In the genomic region with DNA sequence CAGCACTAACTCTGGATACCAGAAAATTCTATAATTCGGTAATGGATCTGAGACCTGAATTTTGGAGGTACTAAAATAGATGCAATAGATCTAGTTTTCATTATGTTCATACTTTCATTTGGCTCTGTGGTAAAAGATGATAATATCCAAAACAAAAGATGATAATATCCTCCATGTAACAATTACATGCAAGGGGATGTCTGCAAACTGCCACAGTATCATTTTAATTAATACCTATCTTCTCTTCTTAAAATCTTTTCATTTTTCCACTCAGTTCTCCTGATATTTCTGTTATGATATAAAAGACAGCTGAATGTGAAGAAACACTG, we compare ENCODE assay signal across 8 cellular contexts. TPM values are rescaled to one million over a fixed set of nuclear protein-coding genes. Genes with fewer than 3 reads are reported as not detected.
DNase-seq lines count a peak whose midpoint lies in the region; ATAC-seq and TF ChIP-seq lines count a peak whose summit lies in the region.

No MANE protein-coding gene starts in this region.

- POLR2A ChIA-PET in SK-N-SH (lab: Yijun Ruan, JAX), result interaction anchor here (1.1 kb wide), 1 partner anchor 12 kb away, joined by 3 read pairs; no protein-coding TSS in a partner anchor

- peak overlapping the region; percentile 81 to 94 for H3K27ac ChIP-seq in SK-N-SH (ENCODE audit: low read depth in 2 of 2, low read length in 1 of 2)
- peak overlapping the region; percentile 81 to 94 (median 93) for H3K27ac ChIP-seq in esophagus squamous epithelium
- H3K27ac ChIP-seq in sigmoid colon, result peak overlapping the region; percentile 88 to 92 (median 90)

- peaks cover 6% of the 10 kb centered on the region for H3F3A ChIP-seq in SK-N-SH (replicated peaks; ENCODE audit: insufficient read depth)

- intact Hi-C loops in esophagus squamous epithelium (cut with DNase I), result no loop called here
- intact Hi-C loops in sigmoid colon (cut with DNase I), result no loop called here

- H3K4me3 ChIP-seq in GM12864 (ENCODE audit: low read depth, low read length), result peak overlapping the region; percentile 71; the same call in 1 of the 2 replicates
- peak overlapping the region; percentile 49 to 57 for H3K4me3 ChIP-seq in SK-N-SH (ENCODE audit: low read depth in 2 of 2, low read length in 1 of 2)
- H3K4me3 ChIP-seq in esophagus squamous epithelium, result peak overlapping the region; percentile 30 to 69 (median 50)
- H3K4me3 ChIP-seq in sigmoid colon, result peak overlapping the region; percentile 34 to 53 (median 46)

- H3K79me2 ChIP-seq in SK-N-SH (ENCODE audit: insufficient read depth), result no peaks in the 10 kb centered on the region

- H3K4me1 ChIP-seq in SK-N-SH (ENCODE audit: control insufficient read depth in 1 of 2, insufficient read depth in 2 of 2, low read depth in 1 of 2, low read length in 1 of 2) (peaks cover 15 to 20% of the 10 kb centered on the region in 2 experiments), esophagus squamous epithelium (peaks cover 8 to 32% (median 9%) of the 10 kb centered on the region in 3 donors), sigmoid colon (peaks cover 0 to 30% (median 16%) of the 10 kb centered on the region in 4 donors)

- H3K9ac ChIP-seq in SK-N-SH, result peak overlapping the region; percentile 67; the same call in 1 of the 2 replicates

- no peaks in the 10 kb centered on the region for H3K9me2 ChIP-seq in SK-N-SH

- no peak for TF ChIP-seq EP300 in SK-N-SH (IDR thresholded peaks at IDR 0.05; ENCODE audit: borderline replicate concordance in 1 of 2, low read depth in 1 of 2, low read length in 1 of 2)
- TF ChIP-seq EP300 in sigmoid colon (IDR thresholded peaks at IDR 0.05), result no peak

- ATAC-seq in HG02571 (IDR thresholded peaks at IDR 0.05; ENCODE audit: unreplicated experiment), result no peak

- no peak for TF ChIP-seq RAD21 in SK-N-SH (IDR thresholded peaks at IDR 0.05; ENCODE audit: low read length)

- 93% methylated on average over 1 of the region's 1 CpG for WGBS in SK-N-SH (ENCODE audit: low lambda C conversion rate)
- WGBS in esophagus squamous epithelium, 2 donors, result 49 to 61% methylated on average over 1 of the region's 1 CpG
- WGBS in sigmoid colon, 2 donors, result 80 to 85% methylated on average over 1 of the region's 1 CpG

- H3K4me2 ChIP-seq in SK-N-SH, result peak overlapping the region; percentile 54

- H4K20me1 ChIP-seq in SK-N-SH (ENCODE audit: insufficient read depth), result no peaks in the 10 kb centered on the region

- no peak for TF ChIP-seq CTCF in GM12864 (IDR thresholded peaks at IDR 0.05; ENCODE audit: low read depth, low read length, missing control alignments)
- TF ChIP-seq CTCF in SK-N-SH (IDR thresholded peaks at IDR 0.05), result no peak
- no peak for TF ChIP-seq CTCF in esophagus squamous epithelium (IDR thresholded peaks at IDR 0.05)
- TF ChIP-seq CTCF in sigmoid colon (IDR thresholded peaks at IDR 0.05), result no peak

- peaks cover 7 to 8% of the 10 kb centered on the region in 2 experiments for H3K36me3 ChIP-seq in SK-N-SH (replicated peaks in 1 of 2; ENCODE audit: control insufficient read depth in 1 of 2, insufficient read depth in 2 of 2, low read length in 1 of 2)
- H3K36me3 ChIP-seq in esophagus squamous epithelium, result peaks cover 0 to 21% (median 6%) of the 10 kb centered on the region in 3 donors
- H3K36me3 ChIP-seq in sigmoid colon, result peaks cover 0 to 16% (median 10%) of the 10 kb centered on the region in 4 donors

- H3K27me3 ChIP-seq in SK-N-SH (ENCODE audit: insufficient read depth), result no peaks in the 10 kb centered on the region
- H3K27me3 ChIP-seq in esophagus squamous epithelium, result no peaks in the 10 kb centered on the region
- H3K27me3 ChIP-seq in sigmoid colon, result no peaks in the 10 kb centered on the region

- TF ChIP-seq POLR2A in esophagus squamous epithelium (IDR thresholded peaks at IDR 0.05), result no peak
- TF ChIP-seq POLR2A in sigmoid colon (IDR thresholded peaks at IDR 0.05), result no peak

- DNase-seq in GM12864 (ENCODE audit: low read depth) (no peak), SK-N-SH (no peak), esophagus squamous epithelium (lab: John Stamatoyannopoulos, UW) (no peak), sigmoid colon (no peak), NCI-H128 (lab: John Stamatoyannopoulos, UW; ENCODE audit: unreplicated experiment) (no peak), DMS53 treated with DMSO at 0.1 percent for 48 hours (lab: John Stamatoyannopoulos, UW; ENCODE audit: unreplicated experiment) (no peak), cerebellar cortex (ENCODE audit: low spot score) (no peak)

- CTCF ChIA-PET in SK-N-SH (lab: Yijun Ruan, JAX), result interaction anchor here (2.1 kb wide), 1 partner anchor 132 kb away, joined by 7 read pairs; no protein-coding TSS in a partner anchor

- H3K9me3 ChIP-seq in SK-N-SH (no peaks in the 10 kb centered on the region), esophagus squamous epithelium (no peaks in the 10 kb centered on the region), sigmoid colon (no peaks in the 10 kb centered on the region)

- H2AFZ ChIP-seq in SK-N-SH (ENCODE audit: low read depth), result peak overlapping the region; percentile 87

TF ChIP-seq in SK-N-SH, 30 proteins besides CTCF, POLR2A, EP300 and RAD21 (continues in another document):
- TF ChIP-seq, protein P1, sequence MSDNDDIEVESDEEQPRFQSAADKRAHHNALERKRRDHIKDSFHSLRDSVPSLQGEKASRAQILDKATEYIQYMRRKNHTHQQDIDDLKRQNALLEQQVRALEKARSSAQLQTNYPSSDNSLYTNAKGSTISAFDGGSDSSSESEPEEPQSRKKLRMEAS (IDR thresholded peaks at IDR 0.05; ENCODE audit: low read depth), result no peak
- no peak for TF ChIP-seq GATA2 (CRISPR knock-in tag; IDR thresholded peaks at IDR 0.05)
- no peak for TF ChIP-seq FOXJ3 (CRISPR knock-in tag; IDR thresholded peaks at IDR 0.05)
- no peak for TF ChIP-seq MEF2A (IDR thresholded peaks at IDR 0.05; ENCODE audit: borderline replicate concordance, low read depth)
- no peak for TF ChIP-seq SMC3 (IDR thresholded peaks at IDR 0.05; ENCODE audit: low read depth, low read length)
- TF ChIP-seq YY1 (IDR thresholded peaks at IDR 0.05; ENCODE audit: low read depth), result no peak
- no peak for TF ChIP-seq RCOR1 (IDR thresholded peaks at IDR 0.05; ENCODE audit: low read length)
- TF ChIP-seq, protein P2, sequence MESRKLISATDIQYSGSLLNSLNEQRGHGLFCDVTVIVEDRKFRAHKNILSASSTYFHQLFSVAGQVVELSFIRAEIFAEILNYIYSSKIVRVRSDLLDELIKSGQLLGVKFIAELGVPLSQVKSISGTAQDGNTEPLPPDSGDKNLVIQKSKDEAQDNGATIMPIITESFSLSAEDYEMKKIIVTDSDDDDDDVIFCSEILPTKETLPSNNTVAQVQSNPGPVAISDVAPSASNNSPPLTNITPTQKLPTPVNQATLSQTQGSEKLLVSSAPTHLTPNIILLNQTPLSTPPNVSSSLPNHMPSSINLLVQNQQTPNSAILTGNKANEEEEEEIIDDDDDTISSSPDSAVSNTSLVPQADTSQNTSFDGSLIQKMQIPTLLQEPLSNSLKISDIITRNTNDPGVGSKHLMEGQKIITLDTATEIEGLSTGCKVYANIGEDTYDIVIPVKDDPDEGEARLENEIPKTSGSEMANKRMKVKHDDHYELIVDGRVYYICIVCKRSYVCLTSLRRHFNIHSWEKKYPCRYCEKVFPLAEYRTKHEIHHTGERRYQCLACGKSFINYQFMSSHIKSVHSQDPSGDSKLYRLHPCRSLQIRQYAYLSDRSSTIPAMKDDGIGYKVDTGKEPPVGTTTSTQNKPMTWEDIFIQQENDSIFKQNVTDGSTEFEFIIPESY (IDR thresholded peaks at IDR 0.05; ENCODE audit: borderline replicate concordance, low read depth), result no peak
- TF ChIP-seq, protein P3, sequence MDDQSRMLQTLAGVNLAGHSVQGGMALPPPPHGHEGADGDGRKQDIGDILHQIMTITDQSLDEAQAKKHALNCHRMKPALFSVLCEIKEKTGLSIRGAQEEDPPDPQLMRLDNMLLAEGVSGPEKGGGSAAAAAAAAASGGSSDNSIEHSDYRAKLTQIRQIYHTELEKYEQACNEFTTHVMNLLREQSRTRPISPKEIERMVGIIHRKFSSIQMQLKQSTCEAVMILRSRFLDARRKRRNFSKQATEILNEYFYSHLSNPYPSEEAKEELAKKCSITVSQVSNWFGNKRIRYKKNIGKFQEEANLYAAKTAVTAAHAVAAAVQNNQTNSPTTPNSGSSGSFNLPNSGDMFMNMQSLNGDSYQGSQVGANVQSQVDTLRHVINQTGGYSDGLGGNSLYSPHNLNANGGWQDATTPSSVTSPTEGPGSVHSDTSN (IDR thresholded peaks at IDR 0.05), result no peak
- TF ChIP-seq TEAD4 (IDR thresholded peaks at IDR 0.05; ENCODE audit: borderline replicate concordance, insufficient read depth), result no peak
- TF ChIP-seq TCF12 (IDR thresholded peaks at IDR 0.05), result no peak
- no peak for TF ChIP-seq FOXM1 (IDR thresholded peaks at IDR 0.05; ENCODE audit: low read depth)
- TF ChIP-seq GABPA (IDR thresholded peaks at IDR 0.05; ENCODE audit: low read depth), result no peak

RNA-seq across cellular contexts. Expression of a gene that starts 15.6 kb away (rescaled TPM):
- 21.2 and 28.6 TPM in 2 replicates for polyA plus RNA-seq in SK-N-SH (2012; rRNA removed)
- 18.7 and 19.5 TPM in 2 replicates for polyA plus RNA-seq in SK-N-SH (2012; cell fraction: cytosol; rRNA removed)
- 46.6 and 50.0 TPM in 2 replicates for polyA plus RNA-seq in SK-N-SH (2012; cell fraction: nucleus; rRNA removed)
- 10 to 100 TPM in 1 of 4 donors, 1 to 10 TPM in 3; 5.9 to 11.4 (median 7.8) TPM for total RNA-seq in esophagus squamous epithelium
- total RNA-seq in sigmoid colon, result 10 to 100 TPM; 17.6 to 24.6 (median 19.1) TPM
- 10 to 100 TPM in 1 of 3 donors, 1 to 10 TPM in 2; 4.4 to 25.5 (median 8.4) TPM for polyA plus RNA-seq in sigmoid colon

RNA-seq across cellular contexts. Expression of a gene that starts 26.7 kb away (rescaled TPM):
- polyA plus RNA-seq in SK-N-SH (2012; rRNA removed) (not detected in 2 replicates), sigmoid colon (under 1 TPM in 1 of 3 donors, not detected in 2; 0.20 TPM)
- polyA plus RNA-seq in SK-N-SH (2012; cell fraction: cytosol; rRNA removed), result 0.01 TPM in 1 of 2 replicates, not detected in the other
- polyA plus RNA-seq in SK-N-SH (2012; cell fraction: nucleus; rRNA removed), result not detected in 2 replicates
- total RNA-seq in esophagus squamous epithelium (not detected), sigmoid colon (under 1 TPM in 1 of 4 donors, not detected in 3; 0.28 TPM)

RNA-seq across cellular contexts. Expression of a gene that starts 33.1 kb away (rescaled TPM):
- polyA plus RNA-seq in SK-N-SH (2012; rRNA removed) (6.9 and 8.8 TPM in 2 replicates), sigmoid colon (10 to 100 TPM in 1 of 3 donors, 1 to 10 TPM in 2; 4.8 to 26.6 (median 5.1) TPM)
- 6.3 and 7.3 TPM in 2 replicates for polyA plus RNA-seq in SK-N-SH (2012; cell fraction: cytosol; rRNA removed)
- polyA plus RNA-seq in SK-N-SH (2012; cell fraction: nucleus; rRNA removed), result 21.5 and 23.0 TPM in 2 replicates
- total RNA-seq in esophagus squamous epithelium (10 to 100 TPM in 2 of 4 donors, 1 to 10 TPM in 2; 2.2 to 12.3 (median 7.9) TPM), sigmoid colon (10 to 100 TPM in 2 of 4 donors, 1 to 10 TPM in 2; 6.5 to 18.8 (median 9.8) TPM)
